7 cellular contexts compared by ENCODE assay signal in genomic region chr7:131158244-131158636, GRCh38.
DNase-seq lines count a peak whose midpoint lies in the region; ATAC-seq and TF ChIP-seq lines count a peak whose summit lies in the region.
"Not testable (repeated sequence)": the region's sequence is repeated elsewhere in the genome, so short reads cannot be mapped to it uniquely, and the experiment has no call there.

No MANE protein-coding gene starts in this region.

- not testable (repeated sequence) for H3K4me3 Mint-ChIP-seq in GM23338

- not testable (repeated sequence) for H3K79me2 ChIP-seq in ACC112 (ENCODE audit: control insufficient read depth, insufficient read depth, low read length, unreplicated experiment); GM23338 (replicated peaks; ENCODE audit: insufficient read depth)

- not testable (repeated sequence) for H2BK12ac ChIP-seq in mesenchymal stem cell (ENCODE audit: low read length in 2 of 2)

- not testable (repeated sequence) for H3K18ac ChIP-seq in mesenchymal stem cell (ENCODE audit: low read depth in 1 of 2, low read length in 2 of 2)

- H2BK120ac ChIP-seq in mesenchymal stem cell (ENCODE audit: low read depth, low read length) = not testable (repeated sequence)

- not testable (repeated sequence) for H4K20me1 ChIP-seq in GM23338 (replicated peaks; ENCODE audit: insufficient read depth)

- H3K9me3 Mint-ChIP-seq in GM23338 = not testable (repeated sequence)

- H4K8ac ChIP-seq in mesenchymal stem cell (ENCODE audit: low read length) = not testable (repeated sequence)

- not testable (repeated sequence) for H3K36me3 Mint-ChIP-seq in GM23338 (ENCODE audit: low read depth)

- H3K4me1 ChIP-seq in ACC112 (ENCODE audit: control insufficient read depth, insufficient read depth, low read length, unreplicated experiment) (peaks cover 31% of the 10 kb centered on the region), skeletal muscle tissue (ENCODE audit: control insufficient read depth in 3 of 3, insufficient read depth in 3 of 3, low read length in 3 of 3) (peaks cover 4 to 12% (median 7%) of the 10 kb centered on the region in 3 donors)
- H3K4me1 ChIP-seq in GM23338 (ENCODE audit: insufficient read depth); body of pancreas; mesenchymal stem cell (ENCODE audit: control insufficient read depth, insufficient read depth, low read depth, low read length): not testable (repeated sequence)

- not testable (repeated sequence) for TF ChIP-seq CTCF in GM23338 (conservative IDR thresholded peaks at IDR 0.05; ENCODE audit: low read depth in 2 of 2); VCaP (conservative IDR thresholded peaks at IDR 0.05); body of pancreas (IDR thresholded peaks at IDR 0.05); dorsolateral prefrontal cortex (IDR thresholded peaks at IDR 0.05 in 54 of 56, conservative IDR thresholded peaks at IDR 0.05 in 2 of 56; ENCODE audit: low read depth in 1 of 56, partially characterized antibody in 56 of 56)

- H3K4me3 ChIP-seq in ACC112 (ENCODE audit: low read depth, low read length); GM23338; body of pancreas; mesenchymal stem cell (ENCODE audit: insufficient read depth in 1 of 2, low read depth in 1 of 2, low read length in 2 of 2); skeletal muscle tissue (ENCODE audit: low read length in 3 of 3): not testable (repeated sequence)
- H3K4me3 ChIP-seq in dorsolateral prefrontal cortex = peak overlapping the region in 1 of 59 donors; percentile 26

- H2BK15ac ChIP-seq in mesenchymal stem cell (ENCODE audit: low read depth, poor library complexity, severe bottlenecking) = not testable (repeated sequence)

- H3K27me3 ChIP-seq in ACC112 (ENCODE audit: insufficient read depth, low read length); GM23338 (ENCODE audit: insufficient read depth); body of pancreas; dorsolateral prefrontal cortex; mesenchymal stem cell (ENCODE audit: control insufficient read depth in 1 of 2, insufficient read depth in 1 of 2, low read length in 2 of 2); skeletal muscle tissue (ENCODE audit: control insufficient read depth in 3 of 3, insufficient read depth in 3 of 3, low read length in 3 of 3): not testable (repeated sequence)

- H3K9me2 ChIP-seq in GM23338 (ENCODE audit: insufficient read depth) = not testable (repeated sequence)

- not testable (repeated sequence) for H3F3A ChIP-seq in GM23338 (replicated peaks; ENCODE audit: low read depth)

- not testable (repeated sequence) for H3K14ac ChIP-seq in mesenchymal stem cell (ENCODE audit: low read length in 2 of 2)

- not testable (repeated sequence) for H3K79me1 ChIP-seq in mesenchymal stem cell (replicated peaks; ENCODE audit: low read length, poor library complexity, severe bottlenecking)

- not testable (repeated sequence) for H3K27me3 Mint-ChIP-seq in GM23338 (ENCODE audit: insufficient read depth, low read depth, poor library complexity)

- H2BK5ac ChIP-seq in mesenchymal stem cell (ENCODE audit: low read depth, low read length, poor library complexity, severe bottlenecking) = not testable (repeated sequence)

- peak overlapping the region; percentile 76 for H3K9ac ChIP-seq in mesenchymal stem cell (ENCODE audit: low read length)
- not testable (repeated sequence) for H3K9ac ChIP-seq in skeletal muscle tissue (ENCODE audit: low read depth in 1 of 3, low read length in 3 of 3)

- DNase-seq in GM23338 (ENCODE audit: low spot score); body of pancreas; dorsolateral prefrontal cortex; mesenchymal stem cell: not testable (repeated sequence)

- H2AK5ac ChIP-seq in mesenchymal stem cell (ENCODE audit: low read length, severe bottlenecking) = not testable (repeated sequence)

- H3K36me3 ChIP-seq in ACC112 (ENCODE audit: insufficient read depth, low read length); GM23338 (ENCODE audit: insufficient read depth); body of pancreas (replicated peaks in 1 of 2; ENCODE audit: insufficient read depth in 1 of 2, low read depth in 2 of 2); mesenchymal stem cell (ENCODE audit: control insufficient read depth in 1 of 2, insufficient read depth in 2 of 2, low read depth in 1 of 2, low read length in 2 of 2); skeletal muscle tissue (ENCODE audit: control insufficient read depth in 3 of 3, insufficient read depth in 3 of 3, low read length in 3 of 3): not testable (repeated sequence)

- intact Hi-C loops in body of pancreas (cut with DNase I) = not testable (repeated sequence)
- intact Hi-C loops in dorsolateral prefrontal cortex (cut with DNase I) = loop anchor here in 1 of 2 donors (5.0 kb wide), 1 partner anchor 46 kb away; no protein-coding TSS in a partner anchor

- ATAC-seq in GM23338 = not testable (repeated sequence)
- ATAC-seq in body of pancreas = peak; percentile 8

- not testable (repeated sequence) for H4K91ac ChIP-seq in mesenchymal stem cell (ENCODE audit: low read length)

- not testable (repeated sequence) for H3K27ac Mint-ChIP-seq in GM23338

- H3K4me1 Mint-ChIP-seq in GM23338 = peaks cover 15% of the 10 kb centered on the region; the same call in 2 of the 3 replicates

- H2AFZ ChIP-seq in ACC112 (ENCODE audit: low read length, unreplicated experiment); mesenchymal stem cell (ENCODE audit: low read depth, low read length): not testable (repeated sequence)
- peak overlapping the region; percentile 56; the same call in 1 of the 2 replicates for H2AFZ ChIP-seq in GM23338

- H3K4me2 ChIP-seq in GM23338; mesenchymal stem cell (ENCODE audit: low read length, poor library complexity, severe bottlenecking): not testable (repeated sequence)

- TF ChIP-seq POLR2A in body of pancreas (IDR thresholded peaks at IDR 0.05) = not testable (repeated sequence)

- not testable (repeated sequence) for H3K4ac ChIP-seq in mesenchymal stem cell (ENCODE audit: low read depth in 1 of 2, low read length in 2 of 2)

- H3K27ac ChIP-seq in ACC112 (ENCODE audit: low read depth, low read length) (peak overlapping the region; percentile 90), VCaP (peak overlapping the region; percentile 15; the same call in 1 of the 2 replicates), dorsolateral prefrontal cortex (peak overlapping the region in 47 of 59 donors; percentile 4 to 86 (median 47)), skeletal muscle tissue (ENCODE audit: low read depth, low read length) (peak overlapping the region; percentile 58)
- not testable (repeated sequence) for H3K27ac ChIP-seq in GM23338 (ENCODE audit: low read depth); body of pancreas; mesenchymal stem cell (ENCODE audit: low read length, poor library complexity, severe bottlenecking)

- not testable (repeated sequence) for H3K9me3 ChIP-seq in body of pancreas; mesenchymal stem cell (ENCODE audit: control insufficient read depth, low read length); skeletal muscle tissue (ENCODE audit: control insufficient read depth in 3 of 3, low read length in 3 of 3)

- H3K23ac ChIP-seq in mesenchymal stem cell (ENCODE audit: low read length in 2 of 2) = not testable (repeated sequence)

- WGBS in body of pancreas, 2 donors = 77 to 90% methylated on average over 2 of the region's 2 CpGs
- 91% methylated on average over 2 of the region's 2 CpGs for WGBS in mesenchymal stem cell
